27 cellular contexts compared by ENCODE assay signal in genomic region chr1:71019248-71019647, GRCh38. TPM values are rescaled to one million over a fixed set of nuclear protein-coding genes. Genes with fewer than 3 reads are reported as not detected.
DNase-seq lines count a peak whose midpoint lies in the region; ATAC-seq and TF ChIP-seq lines count a peak whose summit lies in the region.
"Had no signal": no experiment of that assay in that cellular context is flagged by ENCODE, and none has a peak within 500 bp of the region (broad histone marks: within the 10 kb centered on the region; RNA-seq: fewer than 3 reads in every experiment).

No MANE protein-coding gene starts in this region.

- H3K79me2 ChIP-seq in H9 (ENCODE audit: insufficient read depth, low read length), result no peaks in the 10 kb centered on the region

- H3K4me3 Mint-ChIP-seq in H9, result no peak overlapping the region
- H3K4me3 Mint-ChIP-seq: activated CD4-positive, alpha-beta T cell treated with anti-CD3 and anti-CD28 coated beads for 36 hours; activated naive CD8-positive, alpha-beta T cell; effector memory CD8-positive, alpha-beta T cell; immature natural killer cell had no signal

- no peaks in the 10 kb centered on the region for H3K9me3 ChIP-seq in BE2C
- no peaks in the 10 kb centered on the region for H3K9me3 ChIP-seq in H9 (ENCODE audit: control insufficient read depth, low read depth, low read length)
- H3K9me3 ChIP-seq: colonic mucosa, pancreas, testis had no signal

- H3K36me3 Mint-ChIP-seq in H9 (ENCODE audit: insufficient read depth in 1 of 3, low read depth in 3 of 3), result no peaks in the 10 kb centered on the region
- H3K36me3 Mint-ChIP-seq: activated naive CD8-positive, alpha-beta T cell; immature natural killer cell had no signal

- no peak overlapping the region for H3K27ac Mint-ChIP-seq in H9
- H3K27ac Mint-ChIP-seq: activated CD4-positive, alpha-beta T cell treated with anti-CD3 and anti-CD28 coated beads for 36 hours; activated naive CD8-positive, alpha-beta T cell; effector memory CD8-positive, alpha-beta T cell; immature natural killer cell had no signal

- no peak overlapping the region for H3K4ac ChIP-seq in H9 (ENCODE audit: low read depth, low read length)

- H3K4me1 ChIP-seq in BE2C, result peaks cover 7% of the 10 kb centered on the region
- H3K4me1 ChIP-seq in H9 (ENCODE audit: insufficient read depth, low read length), result no peaks in the 10 kb centered on the region
- H3K4me1 ChIP-seq: colonic mucosa, foreskin keratinocyte, pancreas, testis had no signal

- H2BK15ac ChIP-seq in H9 (ENCODE audit: low read depth, low read length), result no peak overlapping the region

- H3K56ac ChIP-seq in H9 (ENCODE audit: insufficient read length, low read depth, low read length), result no peak overlapping the region

- H3T11ph ChIP-seq in H9 (ENCODE audit: low read length), result no peak overlapping the region

- H3K79me1 ChIP-seq in H9 (ENCODE audit: insufficient read depth, low read depth, low read length, poor library complexity, severe bottlenecking), result no peaks in the 10 kb centered on the region

- no peak overlapping the region for H2BK120ac ChIP-seq in H9 (ENCODE audit: low read depth, low read length, poor library complexity, severe bottlenecking)

- no peak overlapping the region for H2BK20ac ChIP-seq in H9 (ENCODE audit: low read depth, low read length, poor library complexity, severe bottlenecking)

- H4K20me1 ChIP-seq in H9 (ENCODE audit: control insufficient read depth, insufficient read depth, insufficient read length), result no peaks in the 10 kb centered on the region

- no peak overlapping the region for H3K27ac ChIP-seq in H9 (ENCODE audit: insufficient read length, low read depth, low read length)
- H3K27ac ChIP-seq: colonic mucosa, foreskin keratinocyte, pancreas, testis had no signal

- no peak overlapping the region for H2AFZ ChIP-seq in H9 (ENCODE audit: low read length)

- no peaks in the 10 kb centered on the region for H3K4me1 Mint-ChIP-seq in H9
- H3K4me1 Mint-ChIP-seq: activated CD4-positive, alpha-beta T cell treated with anti-CD3 and anti-CD28 coated beads for 36 hours; immature natural killer cell had no signal

- no peaks in the 10 kb centered on the region for H3K36me3 ChIP-seq in BE2C
- H3K36me3 ChIP-seq: colonic mucosa, pancreas had no signal

- H3K9ac ChIP-seq in H9 (ENCODE audit: extremely low read depth, insufficient read length, low read length), result no peak overlapping the region

- no CpG with 5 or more reads among the region's 5 CpGs for WGBS in H9 (ENCODE audit: extremely low coverage, insufficient read length, low lambda C conversion rate)

- H2BK12ac ChIP-seq in H9 (ENCODE audit: insufficient read length, low read depth, low read length), result no peak overlapping the region

- no peaks in the 10 kb centered on the region for H3K27me3 Mint-ChIP-seq in H9 (ENCODE audit: low read depth)

- H3K23ac ChIP-seq in H9 (ENCODE audit: insufficient read length, low read depth, low read length), result no peak overlapping the region

- no peak overlapping the region for H3K14ac ChIP-seq in H9 (ENCODE audit: insufficient read depth, low read length)

- no peak overlapping the region for H3K18ac ChIP-seq in H9 (ENCODE audit: insufficient read length, low read depth, low read length)

- no peak overlapping the region for H3K4me2 ChIP-seq in H9 (ENCODE audit: insufficient read depth, insufficient read length, low read length)

- H3K9me3 Mint-ChIP-seq in H9, result no peaks in the 10 kb centered on the region
- H3K9me3 Mint-ChIP-seq: effector memory CD8-positive, alpha-beta T cell had no signal

- H4K8ac ChIP-seq in H9 (replicated peaks; ENCODE audit: insufficient read length, low read depth, low read length), result no peak overlapping the region

- no peak overlapping the region for H2BK5ac ChIP-seq in H9 (ENCODE audit: insufficient read length, low read length)

- peak overlapping the region; percentile 23; the same call in 1 of the 2 replicates for H3K4me3 ChIP-seq in BE2C (ENCODE audit: low read depth, low read length)
- H3K4me3 ChIP-seq in foreskin fibroblast (ENCODE audit: low read depth in 1 of 2, low read length in 2 of 2), result no peak overlapping the region
- H3K4me3 ChIP-seq: colonic mucosa, pancreas, testis had no signal

- ATAC-seq in GM18498 (IDR thresholded peaks at IDR 0.05; ENCODE audit: unreplicated experiment), result no peak
- ATAC-seq: activated CD4-positive, alpha-beta T cell treated with anti-CD3 and anti-CD28 coated beads for 36 hours; effector memory CD8-positive, alpha-beta T cell; esophagus mucosa; foreskin keratinocyte; sciatic nerve had no signal

- no peak overlapping the region for H4K91ac ChIP-seq in H9 (ENCODE audit: insufficient read length, low read depth, low read length)

- no peak overlapping the region for H4K5ac ChIP-seq in H9 (ENCODE audit: insufficient read length, low read depth, low read length)

- H3K27me3 ChIP-seq in BE2C (no peaks in the 10 kb centered on the region), H9 (ENCODE audit: insufficient read depth, low read length) (no peaks in the 10 kb centered on the region)
- H3K27me3 ChIP-seq: colonic mucosa, pancreas, testis had no signal

- TF ChIP-seq CTCF in BE2C (IDR thresholded peaks at IDR 0.05; ENCODE audit: low read depth, low read length), result no peak
- no peak for TF ChIP-seq CTCF in H9 (conservative IDR thresholded peaks at IDR 0.05)
- no peak for TF ChIP-seq CTCF in foreskin fibroblast (IDR thresholded peaks at IDR 0.05; ENCODE audit: low read depth, low read length)

- H3K23me2 ChIP-seq in H9 (ENCODE audit: insufficient read length, low read depth, low read length, poor library complexity, severe bottlenecking), result no peaks in the 10 kb centered on the region

- no peak overlapping the region for H2AK5ac ChIP-seq in H9 (ENCODE audit: insufficient read length, low read length)

- DNase-seq in BE2C (peak; percentile 79), NCI-H69 (lab: John Stamatoyannopoulos, UW) (peak; percentile 67), globus pallidus (ENCODE audit: low spot score) (peak; percentile 43), myocyte (ENCODE audit: low read depth) (peak; percentile 8), H9 (no peak), foreskin fibroblast (no peak), EL (no peak)
- DNase-seq: activated CD4-positive, alpha-beta T cell treated with anti-CD3 and anti-CD28 coated beads for 36 hours; activated effector memory CD4-positive, alpha-beta T cell treated with Interleukin-2 at 50 U/mL for 16 hours; activated T-cell treated with anti-CD3 and anti-CD28 coated beads for 4 hours; Calu3; colonic mucosa; DMS79 treated with DMSO at 0.1 percent for 48 hours; effector memory CD8-positive, alpha-beta T cell; foreskin keratinocyte; immature natural killer cell; KBM-7; NCI-H1105 treated with DMSO at 0.1 percent for 48 hours; NCI-H2107; pancreas; stimulated activated naive CD4-positive, alpha-beta T cell; testis had no signal

RNA-seq across cellular contexts. Expression of gene PTGER3, which starts 28.4 kb away (rescaled TPM):
- polyA plus RNA-seq in BE2C (2012; ENCODE audit: insufficient read depth, insufficient read length, low read depth), result 6.9 TPM
- 0.21 TPM in 1 of 2 replicates, not detected in the other for total RNA-seq in myocyte
- not detected for polyA plus RNA-seq in myocyte (2012)
- 0.26 TPM in 2 replicates for total RNA-seq in H9 (2021)
- total RNA-seq: activated CD4-positive, alpha-beta T cell treated with anti-CD3 and anti-CD28 coated beads for 36 hours; foreskin keratinocyte; MCF 10A had no signal
- polyA plus RNA-seq: foreskin keratinocyte, immature natural killer cell had no signal

Comparison
In these comparisons a context has a peak if more than half of its experiments do, and no peak if none do; other contexts are left out.
1. DNase-seq: peak in BE2C (single experiment), NCI-H69 (single experiment), globus pallidus (single experiment) and myocyte (single experiment); none in H9 (single experiment), foreskin fibroblast (0 of 2) and EL (single experiment).